20 cellular contexts compared by ENCODE assay signal in genomic region chr13:96792736-96793444, GRCh38.
"Had no signal": no experiment of that assay in that cellular context is flagged by ENCODE, and none has a peak within 500 bp of the region (broad histone marks: within the 10 kb centered on the region; RNA-seq: fewer than 3 reads in every experiment).

No MANE protein-coding gene starts in this region.

- H3K27me3 ChIP-seq: ascending aorta, breast epithelium, esophagus muscularis mucosa, stomach had no signal

- H3K36me3 ChIP-seq: ascending aorta, breast epithelium, esophagus muscularis mucosa, stomach had no signal

- H3K9me3 Mint-ChIP-seq: activated CD4-positive, alpha-beta T cell treated with anti-CD3 and anti-CD28 coated beads, Interleukin-2, amount 10 ng/mL, durations not matched to agents 24 days and 14 days; dendritic cell treated with granulocyte-macrophage colony-stimulating factor and Interleukin-4, amounts not matched to agents 40 ng/mL and 50 ng/mL, for 4 days had no signal

- DNase-seq: activated CD4-positive, alpha-beta T cell treated with anti-CD3 and anti-CD28 coated beads, Interleukin-2, amount 10 ng/mL, durations not matched to agents 24 days and 14 days; activated CD8-positive, alpha-beta T cell treated with anti-CD3 and anti-CD28 coated beads, Interleukin-2, amount 10 ng/mL, durations not matched to agents 7 days and 5 days; activated naive CD4-positive, alpha-beta T cell treated with anti-CD3 and anti-CD28 coated beads for 36 hours; activated T-cell treated with anti-CD3 and anti-CD28 coated beads, Interleukin-2, amount 50 U/mL, for 24 hours; effector CD8-positive, alpha-beta T cell; hippocampal formation; islet precursor cell; naive thymus-derived CD8-positive, alpha-beta T cell; stimulated activated CD4-positive, alpha-beta T cell treated with anti-CD3 and anti-CD28 coated beads, Interleukin-4, amount 100 ng/mL, for 24 hours; stomach; T-helper 1 cell; T-helper 9 cell; trophoblast cell had no signal

- H3K4me3 ChIP-seq: ascending aorta, breast epithelium, esophagus muscularis mucosa, stomach had no signal

- H3K4me1 ChIP-seq: ascending aorta, breast epithelium, esophagus muscularis mucosa, stomach had no signal

- H3K27me3 Mint-ChIP-seq: activated CD4-positive, alpha-beta T cell treated with anti-CD3 and anti-CD28 coated beads, Interleukin-2, amount 10 ng/mL, durations not matched to agents 24 days and 14 days; activated T-cell treated with anti-CD3 and anti-CD28 coated beads, Interleukin-2, amount 50 U/mL, for 24 hours; dendritic cell treated with granulocyte-macrophage colony-stimulating factor and Interleukin-4, amounts not matched to agents 40 ng/mL and 50 ng/mL, for 4 days; memory B cell; naive thymus-derived CD8-positive, alpha-beta T cell had no signal

- H3K36me3 Mint-ChIP-seq: memory B cell; naive thymus-derived CD8-positive, alpha-beta T cell; stimulated activated effector memory CD8-positive, alpha-beta T cell treated with anti-CD3 and anti-CD28 coated beads, Interleukin-12 subunit alpha, Interleukin-12 subunit beta, amount 100 ng/mL, for 72 hours had no signal

- H3K4me1 Mint-ChIP-seq: activated CD4-positive, alpha-beta T cell treated with anti-CD3 and anti-CD28 coated beads, Interleukin-2, amount 10 ng/mL, durations not matched to agents 24 days and 14 days; memory B cell; naive thymus-derived CD8-positive, alpha-beta T cell; stimulated activated effector memory CD8-positive, alpha-beta T cell treated with anti-CD3 and anti-CD28 coated beads, Interleukin-12 subunit alpha, Interleukin-12 subunit beta, amount 100 ng/mL, for 72 hours had no signal

- H3K4me3 Mint-ChIP-seq: activated CD4-positive, alpha-beta T cell treated with anti-CD3 and anti-CD28 coated beads, Interleukin-2, amount 10 ng/mL, durations not matched to agents 24 days and 14 days; activated CD8-positive, alpha-beta T cell treated with anti-CD3 and anti-CD28 coated beads, Interleukin-2, amount 10 ng/mL, durations not matched to agents 7 days and 5 days; activated naive CD4-positive, alpha-beta T cell treated with anti-CD3 and anti-CD28 coated beads for 36 hours; activated T-cell treated with anti-CD3 and anti-CD28 coated beads, Interleukin-2, amount 50 U/mL, for 24 hours; dendritic cell treated with granulocyte-macrophage colony-stimulating factor and Interleukin-4, amounts not matched to agents 40 ng/mL and 50 ng/mL, for 4 days; memory B cell; naive thymus-derived CD8-positive, alpha-beta T cell; stimulated activated effector memory CD8-positive, alpha-beta T cell treated with anti-CD3 and anti-CD28 coated beads, Interleukin-12 subunit alpha, Interleukin-12 subunit beta, amount 100 ng/mL, for 72 hours had no signal

- H3K27ac Mint-ChIP-seq: activated CD4-positive, alpha-beta T cell treated with anti-CD3 and anti-CD28 coated beads, Interleukin-2, amount 10 ng/mL, durations not matched to agents 24 days and 14 days; activated CD8-positive, alpha-beta T cell treated with anti-CD3 and anti-CD28 coated beads, Interleukin-2, amount 10 ng/mL, durations not matched to agents 7 days and 5 days; activated naive CD4-positive, alpha-beta T cell treated with anti-CD3 and anti-CD28 coated beads for 36 hours; activated T-cell treated with anti-CD3 and anti-CD28 coated beads, Interleukin-2, amount 50 U/mL, for 24 hours; dendritic cell treated with granulocyte-macrophage colony-stimulating factor and Interleukin-4, amounts not matched to agents 40 ng/mL and 50 ng/mL, for 4 days; memory B cell; naive thymus-derived CD8-positive, alpha-beta T cell; stimulated activated effector memory CD8-positive, alpha-beta T cell treated with anti-CD3 and anti-CD28 coated beads, Interleukin-12 subunit alpha, Interleukin-12 subunit beta, amount 100 ng/mL, for 72 hours had no signal

- H3K27ac ChIP-seq: ascending aorta, breast epithelium, esophagus muscularis mucosa, stomach had no signal

- H3K9me3 ChIP-seq: ascending aorta, breast epithelium, esophagus muscularis mucosa, stomach had no signal

- ATAC-seq: activated CD8-positive, alpha-beta T cell treated with anti-CD3 and anti-CD28 coated beads, Interleukin-2, amount 10 ng/mL, durations not matched to agents 7 days and 5 days; naive thymus-derived CD8-positive, alpha-beta T cell; sciatic nerve; stimulated activated effector memory CD8-positive, alpha-beta T cell treated with anti-CD3 and anti-CD28 coated beads, Interleukin-12 subunit alpha, Interleukin-12 subunit beta, amount 100 ng/mL, for 72 hours had no signal
